In the genomic region with DNA sequence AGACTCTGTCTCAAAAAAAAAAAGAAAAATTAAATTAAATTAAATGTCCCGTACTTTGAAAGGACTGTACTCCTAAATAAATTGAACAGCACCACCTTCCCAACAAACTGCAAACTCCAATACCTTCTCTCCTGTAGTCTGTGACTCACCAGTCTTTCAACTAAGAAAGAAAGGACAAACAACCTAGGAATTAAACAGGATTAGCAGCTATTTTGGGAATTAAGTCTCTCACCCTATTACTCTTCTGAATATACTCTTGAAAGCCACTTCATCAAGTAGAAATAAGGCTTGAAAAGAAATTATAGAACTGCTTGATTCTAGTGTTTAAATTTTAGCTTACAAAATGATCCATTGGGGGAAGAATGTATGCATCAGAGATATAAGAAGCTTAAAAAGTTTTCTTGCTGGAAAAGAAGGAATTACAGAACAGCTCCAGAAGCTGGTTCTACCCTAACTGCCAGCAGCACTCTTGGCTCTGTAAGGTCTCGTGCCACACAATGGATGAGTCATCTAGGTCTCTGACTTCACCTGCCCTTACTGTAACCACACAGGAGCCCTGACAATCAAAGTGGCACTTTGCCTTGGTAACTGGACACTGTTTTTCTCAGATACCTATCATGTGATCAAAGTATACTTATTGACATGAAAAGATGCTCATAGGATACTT, we compare ENCODE assay signal across 8 cellular contexts. TPM values are rescaled to one million over a fixed set of nuclear protein-coding genes. Genes with fewer than 3 reads are reported as not detected.
DNase-seq lines count a peak whose midpoint lies in the region; ATAC-seq and TF ChIP-seq lines count a peak whose summit lies in the region.

No MANE protein-coding gene starts in this region.

- dilution Hi-C loops in mammary epithelial cell (cut with HindIII; ENCODE audit: low sequenced_read_pairs), result no loop called here

- ATAC-seq in HG03432 (IDR thresholded peaks at IDR 0.05; ENCODE audit: unreplicated experiment) (peak; percentile 47), HG03571 (IDR thresholded peaks at IDR 0.05; ENCODE audit: unreplicated experiment) (no peak), HG02973 (IDR thresholded peaks at IDR 0.05; ENCODE audit: unreplicated experiment) (no peak)

- H3K36me3 ChIP-seq in SK-N-MC (ENCODE audit: insufficient read depth, low read length) (no peaks in the 10 kb centered on the region; the same call in 1 of the 2 replicates), mammary epithelial cell (ENCODE audit: insufficient read depth, low read length) (no peaks in the 10 kb centered on the region)

- TF ChIP-seq CTCF in mammary epithelial cell (conservative IDR thresholded peaks at IDR 0.05 in 1 of 2, IDR thresholded peaks at IDR 0.05 in 1 of 2; ENCODE audit: extremely low read depth in 1 of 2, insufficient read depth in 1 of 2, low read depth in 1 of 2, low read length in 2 of 2), result no peak

- H3K9ac ChIP-seq in SK-N-MC (ENCODE audit: insufficient read length), result no peak overlapping the region
- no peak overlapping the region for H3K9ac ChIP-seq in mammary epithelial cell (ENCODE audit: insufficient read depth, low read length)

- no peaks in the 10 kb centered on the region for H3K27me3 ChIP-seq in mammary epithelial cell (ENCODE audit: insufficient read depth, low read length)

- no TSS peak for BruUV-seq in mammary epithelial cell (replicated peaks; lab: Mats Ljungman, UMichigan)

- H3K4me2 ChIP-seq in mammary epithelial cell (ENCODE audit: insufficient read depth, low read depth, low read length), result peak overlapping the region; percentile 40

- no peak overlapping the region for H2AFZ ChIP-seq in mammary epithelial cell (ENCODE audit: low read depth, low read length)

- CTCF ChIA-PET in mammary epithelial cell (lab: Charles Lee; ENCODE audit: low non-redundant PET), result no interaction called here

- peaks cover 21% of the 10 kb centered on the region for H3K4me1 ChIP-seq in mammary epithelial cell (ENCODE audit: insufficient read depth, low read length)

- in situ Hi-C loops in mammary epithelial cell (cut with MboI; ENCODE audit: low sequenced_read_pairs in 2 of 2), result loop anchor here in 1 of 2 donors (25.0 kb wide), 2 partner anchors 88 to 188 kb away; a partner anchor contains a TSS

- H3K4me3 ChIP-seq in SK-N-MC (no peak overlapping the region), mammary epithelial cell (replicated peaks in 1 of 3; ENCODE audit: insufficient read depth in 1 of 3, low read depth in 2 of 3, low read length in 3 of 3) (no peak overlapping the region)

- H4K20me1 ChIP-seq in mammary epithelial cell (ENCODE audit: insufficient read depth, low read length), result no peaks in the 10 kb centered on the region

- H3K27ac ChIP-seq in SK-N-MC, result peak overlapping the region; percentile 70
- peak overlapping the region; percentile 56 for H3K27ac ChIP-seq in mammary epithelial cell (ENCODE audit: insufficient read depth, low read depth, low read length)

- H3K79me2 ChIP-seq in mammary epithelial cell (ENCODE audit: insufficient read depth, low read length), result peaks cover 43% of the 10 kb centered on the region

- H3K9me3 ChIP-seq in SK-N-MC (ENCODE audit: low read depth, low read length) (no peaks in the 10 kb centered on the region), mammary epithelial cell (replicated peaks; ENCODE audit: insufficient read depth, low read length) (no peaks in the 10 kb centered on the region)

- DNase-seq in ELR (ENCODE audit: low read depth) (peak; percentile 83), SK-N-MC (ENCODE audit: low read depth, low spot score) (no peak), mammary epithelial cell (peak; percentile 86), renal cortical epithelial cell (ENCODE audit: low read depth) (peak; percentile 93), NCI-H1048 (lab: John Stamatoyannopoulos, UW) (no peak)

- 50% methylated on average over 2 of the region's 2 CpGs for WGBS in mammary epithelial cell (ENCODE audit: low coverage, missing lambda C conversion rate)

- intact Hi-C loops in mammary epithelial cell (cut with micrococcal nuclease), result loop anchor here (5.0 kb wide), 3 partner anchors 112 to 178 kb away; a partner anchor contains a TSS

RNA-seq across cellular contexts. Expression of a gene that starts 57.0 kb away (rescaled TPM):
- total RNA-seq in mammary epithelial cell (10 to 100 TPM; 29.2 to 65.7 TPM), renal cortical epithelial cell (55.8 and 63.7 TPM in 2 replicates)
- 43.5 TPM for polyA plus RNA-seq in mammary epithelial cell
- 187 TPM for polyA minus RNA-seq in mammary epithelial cell

RNA-seq across cellular contexts. Expression of a gene that starts 59.2 kb away (rescaled TPM):
- total RNA-seq in mammary epithelial cell, result 100 to 1,000 TPM; 398 to 425 TPM
- 167 TPM for polyA plus RNA-seq in mammary epithelial cell
- polyA minus RNA-seq in mammary epithelial cell, result 210 TPM
- total RNA-seq in renal cortical epithelial cell, result 49.3 and 58.7 TPM in 2 replicates

Comparison
In these comparisons a context has a peak if more than half of its experiments do, and no peak if none do; other contexts are left out.
1. DNase-seq: peak in ELR (single experiment), mammary epithelial cell (single experiment) and renal cortical epithelial cell (single experiment); none in SK-N-MC (single experiment) and NCI-H1048 (single experiment).